15 cellular contexts compared by ENCODE assay signal in genomic region chr15:32688151-32688639, GRCh38. TPM values are rescaled to one million over a fixed set of nuclear protein-coding genes. Genes with fewer than 3 reads are reported as not detected.
A peak's percentile ranks its signal among the peaks of the same experiment; 100 is the strongest.
DNase-seq lines count a peak whose midpoint lies in the region; ATAC-seq, FAIRE-seq and TF ChIP-seq lines count a peak whose summit lies in the region.
"Had no signal": no experiment of that assay in that cellular context is flagged by ENCODE, and none has a peak within 500 bp of the region (broad histone marks: within the 10 kb centered on the region; RNA-seq: fewer than 3 reads in every experiment).

No MANE protein-coding gene starts in this region.

- H3K4me1 Mint-ChIP-seq in HFFc6 (ENCODE audit: low read depth) (peaks cover 84% of the 10 kb centered on the region), GM23338 (peaks cover 16% of the 10 kb centered on the region), type B pancreatic cell (ENCODE audit: unreplicated experiment) (peaks cover 9% of the 10 kb centered on the region)
- H3K4me1 Mint-ChIP-seq: mesothelial cell of epicardium had no signal

- no peaks in the 10 kb centered on the region for H3K27me3 ChIP-seq in ACC112 (ENCODE audit: insufficient read depth, low read length)
- no peaks in the 10 kb centered on the region for H3K27me3 ChIP-seq in GM23338 (ENCODE audit: insufficient read depth)
- H3K27me3 ChIP-seq: suprapubic skin had no signal

- peak overlapping the region; percentile 75 for H3K27ac ChIP-seq in ACC112 (ENCODE audit: low read depth, low read length)
- H3K27ac ChIP-seq in GM23338 (ENCODE audit: low read depth) = no peak overlapping the region
- H3K27ac ChIP-seq: suprapubic skin had no signal

- H3K27me3 Mint-ChIP-seq in HFFc6 (ENCODE audit: insufficient read depth) (peaks cover 3% of the 10 kb centered on the region), GM23338 (ENCODE audit: insufficient read depth, low read depth, poor library complexity) (no peaks in the 10 kb centered on the region), type B pancreatic cell (no peaks in the 10 kb centered on the region)
- H3K27me3 Mint-ChIP-seq: activated CD4-positive, alpha-beta T cell treated with anti-CD3 and anti-CD28 coated beads, Interleukin-2, amount 10 ng/mL, durations not matched to agents 7 days and 5 days had no signal

- peaks cover 41% of the 10 kb centered on the region for H3K4me1 ChIP-seq in ACC112 (ENCODE audit: control insufficient read depth, insufficient read depth, low read length, unreplicated experiment)
- peaks cover 13% of the 10 kb centered on the region for H3K4me1 ChIP-seq in GM23338 (ENCODE audit: insufficient read depth)

- H3K9me3 Mint-ChIP-seq in HFFc6 = no peaks in the 10 kb centered on the region
- H3K9me3 Mint-ChIP-seq in GM23338 = no peaks in the 10 kb centered on the region
- peaks cover 3% of the 10 kb centered on the region for H3K9me3 Mint-ChIP-seq in type B pancreatic cell
- H3K9me3 Mint-ChIP-seq: activated CD4-positive, alpha-beta T cell treated with anti-CD3 and anti-CD28 coated beads, Interleukin-2, amount 10 ng/mL, durations not matched to agents 7 days and 5 days; dendritic cell treated with granulocyte-macrophage colony-stimulating factor and Interleukin-4, amounts not matched to agents 40 ng/mL and 50 ng/mL, for 4 days had no signal

- no peaks in the 10 kb centered on the region; the same call in 1 of the 2 replicates for H4K20me1 ChIP-seq in GM23338 (replicated peaks; ENCODE audit: insufficient read depth)

- TF ChIP-seq CTCF in HFFc6 (IDR thresholded peaks at IDR 0.05) (no peak), GM23338 (conservative IDR thresholded peaks at IDR 0.05; ENCODE audit: low read depth in 2 of 2) (no peak), type B pancreatic cell (conservative IDR thresholded peaks at IDR 0.05) (no peak)

- H3K4me3 Mint-ChIP-seq in HFFc6 (peak overlapping the region; percentile 13; the same call in 1 of the 2 replicates), GM23338 (no peak overlapping the region), type B pancreatic cell (no peak overlapping the region)
- H3K4me3 Mint-ChIP-seq: activated CD4-positive, alpha-beta T cell treated with anti-CD3 and anti-CD28 coated beads, Interleukin-2, amount 10 ng/mL, durations not matched to agents 7 days and 5 days; dendritic cell treated with granulocyte-macrophage colony-stimulating factor and Interleukin-4, amounts not matched to agents 40 ng/mL and 50 ng/mL, for 4 days; mesothelial cell of epicardium had no signal

- peaks cover 9% of the 10 kb centered on the region for H3K36me3 Mint-ChIP-seq in HFFc6 (ENCODE audit: low read depth)
- H3K36me3 Mint-ChIP-seq in GM23338 (ENCODE audit: low read depth) = peaks cover 13% of the 10 kb centered on the region
- no peaks in the 10 kb centered on the region for H3K36me3 Mint-ChIP-seq in type B pancreatic cell

- H2AFZ ChIP-seq in ACC112 (ENCODE audit: low read length, unreplicated experiment) (peak overlapping the region; percentile 57), GM23338 (no peak overlapping the region)

- H3F3A ChIP-seq in GM23338 (replicated peaks; ENCODE audit: low read depth) = no peaks in the 10 kb centered on the region

- no peak overlapping the region for H3K4me2 ChIP-seq in GM23338

- H3K27ac Mint-ChIP-seq in HFFc6 (peak overlapping the region; percentile 87), GM23338 (no peak overlapping the region), type B pancreatic cell (no peak overlapping the region)
- H3K27ac Mint-ChIP-seq: activated CD4-positive, alpha-beta T cell treated with anti-CD3 and anti-CD28 coated beads, Interleukin-2, amount 10 ng/mL, durations not matched to agents 7 days and 5 days; dendritic cell treated with granulocyte-macrophage colony-stimulating factor and Interleukin-4, amounts not matched to agents 40 ng/mL and 50 ng/mL, for 4 days; mesothelial cell of epicardium had no signal

- H3K9me2 ChIP-seq in GM23338 (ENCODE audit: insufficient read depth) = peaks cover 4% of the 10 kb centered on the region; the same call in 1 of the 2 replicates

- no peak for ATAC-seq in HG03354 (IDR thresholded peaks at IDR 0.05; ENCODE audit: poor library complexity, severe bottlenecking, unreplicated experiment)
- ATAC-seq in GM23338 = no peak

- H3K4me3 ChIP-seq in ACC112 (ENCODE audit: low read depth, low read length) = peak overlapping the region; percentile 38; the same call in 1 of the 2 replicates
- no peak overlapping the region for H3K4me3 ChIP-seq in GM23338
- H3K4me3 ChIP-seq: suprapubic skin had no signal

- H3K36me3 ChIP-seq in ACC112 (ENCODE audit: insufficient read depth, low read length) (0 out of 2 replicates have a peak, but pooled peaks cover 3% of the 10 kb centered on the region), GM23338 (ENCODE audit: insufficient read depth) (peaks cover 7% of the 10 kb centered on the region)
- H3K36me3 ChIP-seq: suprapubic skin had no signal

- H3K79me2 ChIP-seq in ACC112 (ENCODE audit: control insufficient read depth, insufficient read depth, low read length, unreplicated experiment) (no peaks in the 10 kb centered on the region), GM23338 (replicated peaks; ENCODE audit: insufficient read depth) (no peaks in the 10 kb centered on the region)

- DNase-seq in HFFc6 = peak; percentile 49
- DNase-seq in RCC 7860 (ENCODE audit: low spot score) = peak; percentile 98
- DNase-seq in iris pigment epithelial cell (ENCODE audit: low read depth) = peak; percentile 47
- no peak for DNase-seq in GM23338 (ENCODE audit: low spot score)
- DNase-seq in cortex of kidney (lab: John Stamatoyannopoulos, UW) = no peak
- DNase-seq in type B pancreatic cell (ENCODE audit: extremely low spot score, unreplicated experiment) = no peak
- DNase-seq: activated CD4-positive, alpha-beta T cell treated with anti-CD3 and anti-CD28 coated beads, Interleukin-2, amount 10 ng/mL, durations not matched to agents 7 days and 5 days; AML-193; NCI-H2227 treated with DMSO at 0.1 percent for 48 hours; SW 1271 had no signal

- peak; percentile 95 for FAIRE-seq in RCC 7860 (lab: Jason Lieb, UNC)

TF ChIP-seq in GM23338, 12 proteins besides CTCF, POLR2A, EP300 and RAD21 (continues in another document):
- TF ChIP-seq EZH2 (IDR thresholded peaks at IDR 0.05; ENCODE audit: low read depth, unreplicated experiment) (no peak), ZNF114 (CRISPR knock-in tag; IDR thresholded peaks at IDR 0.05) (no peak), EZH2phosphoT487 (IDR thresholded peaks at IDR 0.05; ENCODE audit: unreplicated experiment) (no peak), NANOG (IDR thresholded peaks at IDR 0.05; ENCODE audit: borderline replicate concordance) (no peak), JUNB (IDR thresholded peaks at IDR 0.05; ENCODE audit: unreplicated experiment) (no peak), ZNF331 (CRISPR knock-in tag; IDR thresholded peaks at IDR 0.05; ENCODE audit: low read depth) (no peak), CREB1 (CRISPR knock-in tag; IDR thresholded peaks at IDR 0.05; ENCODE audit: low read depth) (no peak), POLR2AphosphoS5 (IDR thresholded peaks at IDR 0.05; ENCODE audit: low read depth) (no peak)
- TF ChIP-seq, protein P1, sequence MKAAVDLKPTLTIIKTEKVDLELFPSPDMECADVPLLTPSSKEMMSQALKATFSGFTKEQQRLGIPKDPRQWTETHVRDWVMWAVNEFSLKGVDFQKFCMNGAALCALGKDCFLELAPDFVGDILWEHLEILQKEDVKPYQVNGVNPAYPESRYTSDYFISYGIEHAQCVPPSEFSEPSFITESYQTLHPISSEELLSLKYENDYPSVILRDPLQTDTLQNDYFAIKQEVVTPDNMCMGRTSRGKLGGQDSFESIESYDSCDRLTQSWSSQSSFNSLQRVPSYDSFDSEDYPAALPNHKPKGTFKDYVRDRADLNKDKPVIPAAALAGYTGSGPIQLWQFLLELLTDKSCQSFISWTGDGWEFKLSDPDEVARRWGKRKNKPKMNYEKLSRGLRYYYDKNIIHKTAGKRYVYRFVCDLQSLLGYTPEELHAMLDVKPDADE (IDR thresholded peaks at IDR 0.05) = no peak
- TF ChIP-seq, protein P2, sequence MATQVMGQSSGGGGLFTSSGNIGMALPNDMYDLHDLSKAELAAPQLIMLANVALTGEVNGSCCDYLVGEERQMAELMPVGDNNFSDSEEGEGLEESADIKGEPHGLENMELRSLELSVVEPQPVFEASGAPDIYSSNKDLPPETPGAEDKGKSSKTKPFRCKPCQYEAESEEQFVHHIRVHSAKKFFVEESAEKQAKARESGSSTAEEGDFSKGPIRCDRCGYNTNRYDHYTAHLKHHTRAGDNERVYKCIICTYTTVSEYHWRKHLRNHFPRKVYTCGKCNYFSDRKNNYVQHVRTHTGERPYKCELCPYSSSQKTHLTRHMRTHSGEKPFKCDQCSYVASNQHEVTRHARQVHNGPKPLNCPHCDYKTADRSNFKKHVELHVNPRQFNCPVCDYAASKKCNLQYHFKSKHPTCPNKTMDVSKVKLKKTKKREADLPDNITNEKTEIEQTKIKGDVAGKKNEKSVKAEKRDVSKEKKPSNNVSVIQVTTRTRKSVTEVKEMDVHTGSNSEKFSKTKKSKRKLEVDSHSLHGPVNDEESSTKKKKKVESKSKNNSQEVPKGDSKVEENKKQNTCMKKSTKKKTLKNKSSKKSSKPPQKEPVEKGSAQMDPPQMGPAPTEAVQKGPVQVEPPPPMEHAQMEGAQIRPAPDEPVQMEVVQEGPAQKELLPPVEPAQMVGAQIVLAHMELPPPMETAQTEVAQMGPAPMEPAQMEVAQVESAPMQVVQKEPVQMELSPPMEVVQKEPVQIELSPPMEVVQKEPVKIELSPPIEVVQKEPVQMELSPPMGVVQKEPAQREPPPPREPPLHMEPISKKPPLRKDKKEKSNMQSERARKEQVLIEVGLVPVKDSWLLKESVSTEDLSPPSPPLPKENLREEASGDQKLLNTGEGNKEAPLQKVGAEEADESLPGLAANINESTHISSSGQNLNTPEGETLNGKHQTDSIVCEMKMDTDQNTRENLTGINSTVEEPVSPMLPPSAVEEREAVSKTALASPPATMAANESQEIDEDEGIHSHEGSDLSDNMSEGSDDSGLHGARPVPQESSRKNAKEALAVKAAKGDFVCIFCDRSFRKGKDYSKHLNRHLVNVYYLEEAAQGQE (IDR thresholded peaks at IDR 0.05; ENCODE audit: unreplicated experiment) = no peak

RNA-seq across cellular contexts. Expression of gene GREM1, which starts 29.6 kb away (rescaled TPM):
- 1,000 to 10,000 TPM; 2,146 to 4,099 (median 3,549) TPM for total RNA-seq in HFFc6 (2021; fragmentation: NEBNext Ultra II Directional; extraction: Animal tissue kit (Norgen Biotek cat#: 25700))
- 0.12 and 1.0 TPM in 2 replicates for total RNA-seq in GM23338 (2014; rRNA removed; shearing (Covaris generic))
- polyA plus RNA-seq in GM23338 (2016; fragmentation: Nextera tagmentation; extraction: Ambion mirVana) = 0.21 and 0.27 TPM in 2 replicates
- total RNA-seq in type B pancreatic cell (ENCODE audit: low replicate concordance) = 2.5 and 56.6 TPM in 2 replicates
- total RNA-seq: activated CD4-positive, alpha-beta T cell treated with anti-CD3 and anti-CD28 coated beads, Interleukin-2, amount 10 ng/mL, durations not matched to agents 7 days and 5 days had no signal

RNA-seq across cellular contexts. Expression of gene SCG5, which starts 46.7 kb away (rescaled TPM):
- 1 to 10 TPM; 2.6 to 5.5 (median 3.5) TPM for total RNA-seq in HFFc6 (2021; fragmentation: NEBNext Ultra II Directional; extraction: Animal tissue kit (Norgen Biotek cat#: 25700))
- total RNA-seq in GM23338 (2014; rRNA removed; shearing (Covaris generic)) = 48.1 and 49.2 TPM in 2 replicates
- polyA plus RNA-seq in GM23338 (2016; fragmentation: Nextera tagmentation; extraction: Ambion mirVana) = 64.4 and 73.3 TPM in 2 replicates
- total RNA-seq in type B pancreatic cell (ENCODE audit: low replicate concordance) = 93.1 and 127 TPM in 2 replicates
- total RNA-seq: suprapubic skin had no signal

Comparison
In these comparisons a context has a peak if more than half of its experiments do, and no peak if none do; other contexts are left out.
1. DNase-seq: peak in HFFc6 (single experiment), RCC 7860 (single experiment) and iris pigment epithelial cell (single experiment); none in GM23338 (single experiment), cortex of kidney (single experiment) and type B pancreatic cell (single experiment).
2. RNA of gene GREM1, which starts 29.6 kb away (total RNA-seq): 2,146 to 4,099 TPM in HFFc6; 2.5 to 56.6 TPM in type B pancreatic cell and 0.12 to 1.0 TPM in GM23338; every median in the first group is over 10 times any median in the second.